Comparison of ENCODE assay signal across 1 cellular context in genomic region chr1:154186852-154187501, GRCh38.
TF ChIP-seq lines count a peak whose summit lies in the region.

No MANE protein-coding gene starts in this region.

TF ChIP-seq in K562, 482 proteins besides CTCF, POLR2A, EP300 and RAD21 (continues in another document):
- TF ChIP-seq IFI16 (CRISPR knock-in tag; IDR thresholded peaks at IDR 0.05) (no peak), POLR3A (IDR thresholded peaks at IDR 0.05; ENCODE audit: borderline replicate concordance, extremely low read depth, insufficient read depth, insufficient read length) (no peak), ZNF644 (tag; IDR thresholded peaks at IDR 0.05; ENCODE audit: low read depth) (no peak), ETS2 (tag; IDR thresholded peaks at IDR 0.05; ENCODE audit: borderline replicate concordance, poor library complexity, severe bottlenecking) (no peak), STAG1 (CRISPR knock-in tag; IDR thresholded peaks at IDR 0.05; ENCODE audit: borderline replicate concordance) (no peak), TFE3 (CRISPR knock-in tag; IDR thresholded peaks at IDR 0.05) (no peak), TCF7 (IDR thresholded peaks at IDR 0.05; ENCODE audit: borderline replicate concordance) (no peak), ATF2 (CRISPR knock-in tag; IDR thresholded peaks at IDR 0.05) (no peak), FOXJ2 (tag; IDR thresholded peaks at IDR 0.05) (no peak), HDGF (IDR thresholded peaks at IDR 0.05) (no peak), PYGO2 (tag; IDR thresholded peaks at IDR 0.05) (no peak), BRD4 (IDR thresholded peaks at IDR 0.05) (no peak), MXD1 (CRISPR knock-in tag; IDR thresholded peaks at IDR 0.05; ENCODE audit: borderline replicate concordance, poor library complexity, severe bottlenecking) (no peak), ZNF695 (CRISPR knock-in tag; IDR thresholded peaks at IDR 0.05) (no peak), FOXK1 (CRISPR knock-in tag; IDR thresholded peaks at IDR 0.05; ENCODE audit: borderline replicate concordance) (no peak), MAZ (CRISPR knock-in tag; conservative IDR thresholded peaks at IDR 0.05 in 1 of 2, IDR thresholded peaks at IDR 0.05 in 1 of 2) (0 out of 4 replicates have a peak, but pooled peaks of 1 of the 2 experiments have one; percentile 24), NCOA2 (IDR thresholded peaks at IDR 0.05; ENCODE audit: partially characterized antibody in 2 of 2) (no peak), KDM5B (IDR thresholded peaks at IDR 0.05; ENCODE audit: insufficient replicate concordance, low read depth, low read length) (no peak), ZNF785 (CRISPR knock-in tag; IDR thresholded peaks at IDR 0.05) (no peak), KLF10 (CRISPR knock-in tag; IDR thresholded peaks at IDR 0.05) (no peak), SMAD3 (CRISPR knock-in tag; conservative IDR thresholded peaks at IDR 0.05) (no peak), HDAC3 (IDR thresholded peaks at IDR 0.05; ENCODE audit: borderline replicate concordance, partially characterized antibody) (peak; percentile 77), ZNF780A (CRISPR knock-in tag; IDR thresholded peaks at IDR 0.05) (no peak), TAF9B (IDR thresholded peaks at IDR 0.05; ENCODE audit: partially characterized antibody) (peak; percentile 6), ZNF212 (CRISPR knock-in tag; IDR thresholded peaks at IDR 0.05) (no peak), SNIP1 (IDR thresholded peaks at IDR 0.05; ENCODE audit: low read depth) (no peak), ATF6 (CRISPR knock-in tag; IDR thresholded peaks at IDR 0.05) (no peak), C11orf30 (IDR thresholded peaks at IDR 0.05; ENCODE audit: low read depth) (peak; percentile 43; the same call in 1 of the 2 replicates), FOXK2 (conservative IDR thresholded peaks at IDR 0.05 in 1 of 2, IDR thresholded peaks at IDR 0.05 in 1 of 2; ENCODE audit: low read depth in 2 of 2) (peak; percentile 82 to 89; a peak in 3 of 4 replicates), HMGXB4 (CRISPR knock-in tag; IDR thresholded peaks at IDR 0.05) (no peak), ZNF263 (CRISPR knock-in tag; IDR thresholded peaks at IDR 0.05; ENCODE audit: borderline replicate concordance) (no peak), HDAC2 (IDR thresholded peaks at IDR 0.05) (peak; percentile 90), MTA3 (IDR thresholded peaks at IDR 0.05; ENCODE audit: borderline replicate concordance) (peak; percentile 88; the same call in 1 of the 2 replicates), PKNOX1 (IDR thresholded peaks at IDR 0.05) (0 out of 2 replicates have a peak, but pooled peaks have one; percentile 29), CBX3 (IDR thresholded peaks at IDR 0.05; ENCODE audit: borderline replicate concordance in 1 of 2, low read length in 2 of 2) (peak in 1 of 2 experiments; percentile 85; a peak in 2 of 3 replicates), MTA2 (IDR thresholded peaks at IDR 0.05; ENCODE audit: low read depth) (peak; percentile 50), LEF1 (IDR thresholded peaks at IDR 0.05) (peak; percentile 95), RBM25 (IDR thresholded peaks at IDR 0.05; ENCODE audit: low read depth, low read length, severe bottlenecking) (no peak), CXXC5 (CRISPR knock-in tag; IDR thresholded peaks at IDR 0.05) (0 out of 2 replicates have a peak, but pooled peaks have one; percentile 27), ZNF384 (IDR thresholded peaks at IDR 0.05; ENCODE audit: low read depth, low read length) (peak; percentile 50; the same call in 1 of the 2 replicates), PRDM10 (IDR thresholded peaks at IDR 0.05; ENCODE audit: partially characterized antibody) (peak; percentile 63), MEIS2 (IDR thresholded peaks at IDR 0.05; ENCODE audit: partially characterized antibody) (peak; percentile 7), ADNP (tag; IDR thresholded peaks at IDR 0.05) (peak; percentile 64; the same call in 1 of the 2 replicates), DNMT1 (IDR thresholded peaks at IDR 0.05) (no peak), ZNF431 (CRISPR knock-in tag; IDR thresholded peaks at IDR 0.05) (no peak), ZBTB17 (CRISPR knock-in tag; IDR thresholded peaks at IDR 0.05) (no peak), BRF1 (IDR thresholded peaks at IDR 0.05; ENCODE audit: borderline replicate concordance, extremely low read depth, insufficient read length) (no peak), ZBTB11 (CRISPR knock-in tag; IDR thresholded peaks at IDR 0.05) (no peak), PHTF2 (CRISPR knock-in tag; IDR thresholded peaks at IDR 0.05) (no peak), MTF1 (CRISPR knock-in tag; IDR thresholded peaks at IDR 0.05; ENCODE audit: borderline replicate concordance) (no peak), MLLT1 (IDR thresholded peaks at IDR 0.05) (peak in 1 of 2 experiments; percentile 79; a peak in 1 of 4 replicates), ZNF589 (CRISPR knock-in tag; IDR thresholded peaks at IDR 0.05; ENCODE audit: low read depth) (no peak), BRD9 (IDR thresholded peaks at IDR 0.05; ENCODE audit: low read depth, partially characterized antibody) (peak; percentile 51), TEAD4 (IDR thresholded peaks at IDR 0.05; ENCODE audit: low read length) (peak; percentile 77), TEAD4 (CRISPR knock-in tag; IDR thresholded peaks at IDR 0.05; ENCODE audit: borderline replicate concordance) (no peak)
